Comparison of ENCODE assay signal across 8 cellular contexts in the genomic region with DNA sequence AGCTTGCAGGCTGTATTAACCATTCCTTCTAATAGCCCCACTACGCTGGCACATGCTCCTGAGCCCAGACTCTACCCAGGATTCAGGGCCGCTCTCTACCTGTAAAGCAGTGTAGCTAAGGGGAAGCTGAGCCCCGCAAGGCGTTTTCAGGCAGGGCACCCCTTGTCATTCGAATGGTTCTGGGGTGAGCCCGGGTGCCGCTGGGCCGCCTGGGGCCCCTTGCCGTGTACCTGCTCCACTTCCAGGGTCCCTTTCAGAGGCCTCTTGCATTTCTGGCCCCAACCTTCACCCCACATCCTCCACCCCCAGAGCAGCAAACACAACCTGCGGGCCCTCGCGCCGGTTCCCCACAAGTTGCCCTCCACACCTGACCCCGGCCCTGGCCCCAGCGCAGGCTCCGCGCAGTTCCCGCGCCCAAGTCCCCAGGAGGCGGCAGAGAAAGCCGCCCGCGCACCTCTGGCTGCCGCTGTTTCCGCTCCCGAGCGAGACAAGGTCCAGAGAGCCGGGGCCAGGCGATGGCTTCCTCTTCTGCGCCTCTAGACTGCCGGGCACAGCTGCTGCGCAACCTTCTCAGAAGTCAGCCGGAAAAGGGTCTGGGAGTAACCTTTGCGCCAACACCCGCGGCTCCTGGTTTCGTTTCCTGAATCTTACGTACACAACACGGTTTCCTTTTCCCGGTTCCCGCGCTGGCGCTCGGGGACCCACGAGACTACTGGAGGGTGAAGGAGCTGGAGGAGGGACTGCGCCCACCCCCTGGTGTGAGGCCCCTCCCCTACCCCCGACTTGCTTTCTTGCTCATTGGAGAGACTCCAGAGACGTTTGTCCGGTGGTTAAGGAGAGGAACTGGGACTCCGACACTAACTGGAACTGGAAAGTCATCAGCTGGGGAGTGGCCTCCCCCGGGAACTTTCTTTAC. TPM values are rescaled to one million over a fixed set of nuclear protein-coding genes. Genes with fewer than 3 reads are reported as not detected.
DNase-seq lines count a peak whose midpoint lies in the region; ATAC-seq, FAIRE-seq and TF ChIP-seq lines count a peak whose summit lies in the region.

A gene with protein sequence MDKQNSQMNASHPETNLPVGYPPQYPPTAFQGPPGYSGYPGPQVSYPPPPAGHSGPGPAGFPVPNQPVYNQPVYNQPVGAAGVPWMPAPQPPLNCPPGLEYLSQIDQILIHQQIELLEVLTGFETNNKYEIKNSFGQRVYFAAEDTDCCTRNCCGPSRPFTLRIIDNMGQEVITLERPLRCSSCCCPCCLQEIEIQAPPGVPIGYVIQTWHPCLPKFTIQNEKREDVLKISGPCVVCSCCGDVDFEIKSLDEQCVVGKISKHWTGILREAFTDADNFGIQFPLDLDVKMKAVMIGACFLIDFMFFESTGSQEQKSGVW (minus strand): TSS at position 595 of the 916 bp plus-strand sequence. CDS start 8,055 bp downstream, outside the sequence.

- TF ChIP-seq CTCF in Calu3 (IDR thresholded peaks at IDR 0.05; ENCODE audit: unreplicated experiment) = no peak
- TF ChIP-seq CTCF in epithelial cell of esophagus (IDR thresholded peaks at IDR 0.05; ENCODE audit: insufficient read depth, low read depth, low read length, missing control alignments) = no peak

- no peak for FAIRE-seq in HTR-8/SVneo (lab: Jason Lieb, UNC)

- H3K27ac Mint-ChIP-seq in Calu3 (ENCODE audit: unreplicated experiment) = peak within 1 kb of the TSS; percentile 91

- ATAC-seq in GM21381 (IDR thresholded peaks at IDR 0.05; ENCODE audit: unreplicated experiment) = peak; percentile 85

- H3K4me3 Mint-ChIP-seq in Calu3 (ENCODE audit: low read depth, unreplicated experiment) = peak within 1 kb of the TSS; percentile 87

- no peaks in the 10 kb centered on the region for H3K27me3 Mint-ChIP-seq in Calu3 (ENCODE audit: unreplicated experiment)

- H3K4me1 Mint-ChIP-seq in Calu3 (ENCODE audit: low read depth, unreplicated experiment) = peaks cover 51% of the 10 kb centered on the region

- intact Hi-C loops in Calu3 (cut with micrococcal nuclease; ENCODE audit: unreplicated experiment) = loop anchor here (1.0 to 2.0 kb wide), 3 partner anchors 33 to 97 kb away; a partner anchor contains a TSS

- H3K36me3 Mint-ChIP-seq in Calu3 (ENCODE audit: insufficient read depth, unreplicated experiment) = peaks cover 74% of the 10 kb centered on the region

- H3K4me3 ChIP-seq in epithelial cell of esophagus (ENCODE audit: low read length) = peak within 1 kb of the TSS; percentile 76

- H3K9me3 Mint-ChIP-seq in Calu3 (ENCODE audit: low read depth, unreplicated experiment) = no peaks in the 10 kb centered on the region

- BruUV-seq in Calu3 (replicated peaks; lab: Mats Ljungman, UMichigan) = no TSS peak

- CTCF ChIA-PET in Calu3 (lab: Charles Lee) = interaction anchor here (0.7 to 2.2 kb wide), 12 partner anchors 12 to 217 kb away, joined by 3 to 8 read pairs (median 3); no protein-coding TSS in a partner anchor

- DNase-seq in Calu3 = peak; percentile 99
- peak; percentile 90 for DNase-seq in HTR-8/SVneo (ENCODE audit: insufficient read length, low spot score)
- DNase-seq in OCI-M1 (lab: John Stamatoyannopoulos, UW) = peak; percentile 98
- DNase-seq in activated T-cell treated with anti-CD3 and anti-CD28 coated beads for 24 hours (ENCODE audit: low read depth) = peak; percentile 65
- DNase-seq in epithelial cell of esophagus (ENCODE audit: low read depth) = peak; percentile 93
- DNase-seq in middle frontal gyrus (ENCODE audit: extremely low spot score, low spot score) = peak; percentile 35
- peak; percentile 42 to 67 for DNase-seq in stimulated activated CD8-positive, alpha-beta memory T cell treated with anti-CD3 and anti-CD28 coated beads, Interleukin-2, amount 100 ng/mL, for 1 hour (ENCODE audit: low read depth in 2 of 2)

RNA-seq across cellular contexts. Expression of the gene that starts here (rescaled TPM):
- total RNA-seq in Calu3 (2022) = 887 and 1,018 TPM in 2 replicates

Comparison
In these comparisons a context has a peak if more than half of its experiments do, and no peak if none do; other contexts are left out.
1. Peak in every context shown above with its lines: DNase-seq, ATAC-seq and H3K4me3 ChIP-seq.
2. DNase-seq: peak in every context shown above with its lines; median percentile 99 in Calu3; 98 in OCI-M1; 93 in epithelial cell of esophagus; 90 in HTR-8/SVneo; 65 in activated T-cell treated with anti-CD3 and anti-CD28 coated beads for 24 hours; 54 in stimulated activated CD8-positive, alpha-beta memory T cell treated with anti-CD3 and anti-CD28 coated beads, Interleukin-2, amount 100 ng/mL, for 1 hour; 35 in middle frontal gyrus.